13 cellular contexts compared by ENCODE assay signal in genomic region chr11:86483591-86484163, GRCh38.
DNase-seq lines count a peak whose midpoint lies in the region; ATAC-seq and TF ChIP-seq lines count a peak whose summit lies in the region.
"Had no signal": no experiment of that assay in that cellular context is flagged by ENCODE, and none has a peak within 500 bp of the region (broad histone marks: within the 10 kb centered on the region; RNA-seq: fewer than 3 reads in every experiment).

No MANE protein-coding gene starts in this region.

- H3K27ac Mint-ChIP-seq in Caco-2 (ENCODE audit: unreplicated experiment), result peak overlapping the region; percentile 77
- no peak overlapping the region for H3K27ac Mint-ChIP-seq in naive thymus-derived CD4-positive, alpha-beta T cell

- TF ChIP-seq RAD21 in SK-N-SH (IDR thresholded peaks at IDR 0.05; ENCODE audit: low read length), result no peak

- H3F3A ChIP-seq in SK-N-SH (replicated peaks; ENCODE audit: insufficient read depth), result peaks cover 32% of the 10 kb centered on the region

- H3K9ac ChIP-seq in SK-N-SH, result peak overlapping the region; percentile 62; the same call in 1 of the 2 replicates

- H3K27me3 Mint-ChIP-seq in Caco-2 (ENCODE audit: insufficient read depth, unreplicated experiment), result no peaks in the 10 kb centered on the region
- H3K27me3 Mint-ChIP-seq in naive thymus-derived CD4-positive, alpha-beta T cell, result peaks cover 0 to 3% (median 0%) of the 10 kb centered on the region in 5 donors

- no peaks in the 10 kb centered on the region for H3K27me3 ChIP-seq in Caco-2 (replicated peaks; ENCODE audit: control insufficient read depth, insufficient read depth, low read length)
- H3K27me3 ChIP-seq in SK-N-SH (ENCODE audit: insufficient read depth), result no peaks in the 10 kb centered on the region
- no peaks in the 10 kb centered on the region for H3K27me3 ChIP-seq in heart right ventricle
- no peaks in the 10 kb centered on the region for H3K27me3 ChIP-seq in naive thymus-derived CD4-positive, alpha-beta T cell (ENCODE audit: control insufficient read depth in 2 of 2, insufficient read depth in 2 of 2, low read length in 2 of 2)
- H3K27me3 ChIP-seq: cardiac muscle cell, Peyer's patch had no signal

- CTCF ChIA-PET in Caco-2 (lab: Charles Lee), result interaction anchor here (0.7 to 3.0 kb wide), 14 partner anchors 8 to 411 kb away, joined by 3 to 16 read pairs (median 5); no protein-coding TSS in a partner anchor
- CTCF ChIA-PET in SK-N-SH (lab: Yijun Ruan, JAX), result interaction anchor here (0.7 kb wide), 1 partner anchor 28 kb away, joined by 4 read pairs; no protein-coding TSS in a partner anchor
- CTCF ChIA-PET in naive thymus-derived CD4-positive, alpha-beta T cell (lab: Charles Lee), result no interaction called here

- H3K9me3 ChIP-seq in Caco-2 (no peaks in the 10 kb centered on the region), SK-N-SH (no peaks in the 10 kb centered on the region), heart right ventricle (no peaks in the 10 kb centered on the region)
- no peaks in the 10 kb centered on the region for H3K9me3 ChIP-seq in naive thymus-derived CD4-positive, alpha-beta T cell (ENCODE audit: control insufficient read depth in 2 of 3, low read length in 3 of 3)
- H3K9me3 ChIP-seq: Peyer's patch had no signal

- H3K4me3 Mint-ChIP-seq in Caco-2 (ENCODE audit: unreplicated experiment), result peak overlapping the region; percentile 1
- no peak overlapping the region for H3K4me3 Mint-ChIP-seq in naive thymus-derived CD4-positive, alpha-beta T cell

- H3K27ac ChIP-seq in SK-N-SH (ENCODE audit: low read depth in 2 of 2, low read length in 1 of 2) (peak overlapping the region; percentile 20 to 88; a peak in 3 of 4 replicates), heart right ventricle (peak overlapping the region in 9 of 10 donors; percentile 2 to 72 (median 55))
- H3K27ac ChIP-seq in naive thymus-derived CD4-positive, alpha-beta T cell (ENCODE audit: low read depth, low read length), result no peak overlapping the region

- TSS peak; percentile 70 for BruUV-seq in Caco-2 (replicated peaks; lab: Mats Ljungman, UMichigan)

- POLR2A ChIA-PET in Caco-2 (lab: Charles Lee), result interaction anchor here (0.6 to 2.5 kb wide), 4 partner anchors 14 to 41 kb away, joined by 3 to 23 read pairs (median 4); no protein-coding TSS in a partner anchor
- POLR2A ChIA-PET in SK-N-SH (lab: Yijun Ruan, JAX), result no interaction called here
- POLR2A ChIA-PET in naive thymus-derived CD4-positive, alpha-beta T cell (lab: Charles Lee), result no interaction called here

- H3K4me3 ChIP-seq in Caco-2 (ENCODE audit: low read depth, low read length) (no peak overlapping the region), SK-N-SH (ENCODE audit: low read depth in 2 of 2, low read length in 1 of 2) (no peak overlapping the region), heart right ventricle (no peak overlapping the region)
- no peak overlapping the region for H3K4me3 ChIP-seq in naive thymus-derived CD4-positive, alpha-beta T cell (ENCODE audit: low read length)
- H3K4me3 ChIP-seq: cardiac muscle cell, Peyer's patch had no signal

- H3K4me2 ChIP-seq in SK-N-SH, result peak overlapping the region; percentile 57

- H3K4me1 Mint-ChIP-seq in Caco-2 (ENCODE audit: low read depth, unreplicated experiment), result peaks cover 54% of the 10 kb centered on the region
- peaks cover 0 to 13% (median 0%) of the 10 kb centered on the region in 7 donors for H3K4me1 Mint-ChIP-seq in naive thymus-derived CD4-positive, alpha-beta T cell

- H3K4me1 ChIP-seq in Caco-2 (peaks cover 54% of the 10 kb centered on the region), SK-N-SH (ENCODE audit: control insufficient read depth in 1 of 2, insufficient read depth in 2 of 2, low read depth in 1 of 2, low read length in 1 of 2) (peaks cover 0 to 15% of the 10 kb centered on the region in 2 experiments; a peak in 3 of 4 replicates), heart right ventricle (peaks cover 0 to 50% (median 29%) of the 10 kb centered on the region in 9 donors)
- peaks cover 0 to 17% of the 10 kb centered on the region in 2 donors for H3K4me1 ChIP-seq in naive thymus-derived CD4-positive, alpha-beta T cell (ENCODE audit: control insufficient read depth in 2 of 2, insufficient read depth in 2 of 2, low read length in 2 of 2)
- H3K4me1 ChIP-seq: Peyer's patch had no signal

- no peaks in the 10 kb centered on the region for H3K79me2 ChIP-seq in SK-N-SH (ENCODE audit: insufficient read depth)

- peak in 6 of 8 donors; percentile 20 to 67 (median 40) for ATAC-seq in heart right ventricle
- ATAC-seq in sciatic nerve, result peak; percentile 24
- no peak for ATAC-seq in activated CD4-positive, CD25-positive, alpha-beta regulatory T cell treated with anti-CD3 and anti-CD28 coated beads, Interleukin-2, amount 50 U/mL, for 24 hours
- no peak for ATAC-seq in GM21390 (IDR thresholded peaks at IDR 0.05; ENCODE audit: unreplicated experiment)
- ATAC-seq in GM18517 (IDR thresholded peaks at IDR 0.05; ENCODE audit: unreplicated experiment), result no peak
- ATAC-seq in naive thymus-derived CD4-positive, alpha-beta T cell, result no peak

- DNase-seq in Caco-2 (no peak), SK-N-SH (no peak), heart right ventricle (no peak), sciatic nerve (ENCODE audit: low spot score) (no peak)
- DNase-seq in naive thymus-derived CD4-positive, alpha-beta T cell, result no peak
- DNase-seq: activated gamma-delta T cell treated with Interleukin-2 at 50 U/mL for 16 hours, DMS79, erythroblast, Peyer's patch had no signal

- no peaks in the 10 kb centered on the region for H3K9me2 ChIP-seq in SK-N-SH

- no peak overlapping the region for H2AFZ ChIP-seq in SK-N-SH (ENCODE audit: low read depth)

- WGBS in SK-N-SH (ENCODE audit: low lambda C conversion rate), result 52% methylated on average over 5 of the region's 5 CpGs
- WGBS in heart right ventricle, 2 donors, result 51 to 65% methylated on average over 5 of the region's 5 CpGs

- H3K36me3 ChIP-seq in Caco-2 (ENCODE audit: control insufficient read depth, insufficient read depth, low read length) (no peaks in the 10 kb centered on the region), SK-N-SH (replicated peaks in 1 of 2; ENCODE audit: control insufficient read depth in 1 of 2, insufficient read depth in 2 of 2, low read length in 1 of 2) (no peaks in the 10 kb centered on the region), heart right ventricle (peaks cover 0 to under 1% (median 0%) of the 10 kb centered on the region in 9 donors)
- H3K36me3 ChIP-seq in naive thymus-derived CD4-positive, alpha-beta T cell (ENCODE audit: control insufficient read depth in 2 of 3, insufficient read depth in 3 of 3, low read length in 3 of 3), result no peaks in the 10 kb centered on the region
- H3K36me3 ChIP-seq: cardiac muscle cell, Peyer's patch had no signal

- TF ChIP-seq CTCF in Caco-2 (IDR thresholded peaks at IDR 0.05; ENCODE audit: insufficient read depth in 1 of 2, low read depth in 1 of 2, low read length in 1 of 2, severe bottlenecking in 1 of 2, unreplicated experiment in 1 of 2) (no peak), SK-N-SH (IDR thresholded peaks at IDR 0.05) (no peak), heart right ventricle (IDR thresholded peaks at IDR 0.05) (no peak)

- no peak for TF ChIP-seq EP300 in SK-N-SH (IDR thresholded peaks at IDR 0.05; ENCODE audit: borderline replicate concordance in 1 of 2, low read depth in 1 of 2, low read length in 1 of 2)

- H3K36me3 Mint-ChIP-seq in Caco-2 (ENCODE audit: insufficient read depth, unreplicated experiment), result peaks cover 14% of the 10 kb centered on the region
- no peaks in the 10 kb centered on the region for H3K36me3 Mint-ChIP-seq in naive thymus-derived CD4-positive, alpha-beta T cell

- no peaks in the 10 kb centered on the region for H4K20me1 ChIP-seq in SK-N-SH (ENCODE audit: insufficient read depth)

- intact Hi-C loops in Caco-2 (cut with micrococcal nuclease; ENCODE audit: unreplicated experiment), result loop anchor here (1.0 kb wide), 8 partner anchors 7 to 329 kb away; no protein-coding TSS in a partner anchor
- intact Hi-C loops in heart right ventricle (cut with DNase I), result no loop called here
- intact Hi-C loops in sciatic nerve (cut with DNase I), result no loop called here
- intact Hi-C loops in naive thymus-derived CD4-positive, alpha-beta T cell (cut with micrococcal nuclease), result no loop called here

- no peaks in the 10 kb centered on the region for H3K9me3 Mint-ChIP-seq in Caco-2 (ENCODE audit: unreplicated experiment)
- H3K9me3 Mint-ChIP-seq in naive thymus-derived CD4-positive, alpha-beta T cell, result no peaks in the 10 kb centered on the region

TF ChIP-seq in SK-N-SH, 30 proteins besides CTCF, POLR2A, EP300 and RAD21:
- TF ChIP-seq RXRA (IDR thresholded peaks at IDR 0.05; ENCODE audit: borderline replicate concordance, low read depth), result no peak
- no peak for TF ChIP-seq TCF12 (IDR thresholded peaks at IDR 0.05)
- no peak for TF ChIP-seq EZH2phosphoT487 (IDR thresholded peaks at IDR 0.05; ENCODE audit: borderline replicate concordance, low read depth)
- no peak for TF ChIP-seq POLR2AphosphoS5 (IDR thresholded peaks at IDR 0.05; ENCODE audit: low read depth, low read length)
- no peak for TF ChIP-seq TAF1 (IDR thresholded peaks at IDR 0.05; ENCODE audit: borderline replicate concordance, low read depth, low read length)

Comparison
In these comparisons a context has a peak if more than half of its experiments do, and no peak if none do; other contexts are left out.
1. ATAC-seq: peak in heart right ventricle (6 of 8) and sciatic nerve (single experiment); none in activated CD4-positive, CD25-positive, alpha-beta regulatory T cell treated with anti-CD3 and anti-CD28 coated beads, Interleukin-2, amount 50 U/mL, for 24 hours (0 of 2), GM21390 (single experiment), GM18517 (single experiment) and naive thymus-derived CD4-positive, alpha-beta T cell (single experiment).